In the genomic region with DNA sequence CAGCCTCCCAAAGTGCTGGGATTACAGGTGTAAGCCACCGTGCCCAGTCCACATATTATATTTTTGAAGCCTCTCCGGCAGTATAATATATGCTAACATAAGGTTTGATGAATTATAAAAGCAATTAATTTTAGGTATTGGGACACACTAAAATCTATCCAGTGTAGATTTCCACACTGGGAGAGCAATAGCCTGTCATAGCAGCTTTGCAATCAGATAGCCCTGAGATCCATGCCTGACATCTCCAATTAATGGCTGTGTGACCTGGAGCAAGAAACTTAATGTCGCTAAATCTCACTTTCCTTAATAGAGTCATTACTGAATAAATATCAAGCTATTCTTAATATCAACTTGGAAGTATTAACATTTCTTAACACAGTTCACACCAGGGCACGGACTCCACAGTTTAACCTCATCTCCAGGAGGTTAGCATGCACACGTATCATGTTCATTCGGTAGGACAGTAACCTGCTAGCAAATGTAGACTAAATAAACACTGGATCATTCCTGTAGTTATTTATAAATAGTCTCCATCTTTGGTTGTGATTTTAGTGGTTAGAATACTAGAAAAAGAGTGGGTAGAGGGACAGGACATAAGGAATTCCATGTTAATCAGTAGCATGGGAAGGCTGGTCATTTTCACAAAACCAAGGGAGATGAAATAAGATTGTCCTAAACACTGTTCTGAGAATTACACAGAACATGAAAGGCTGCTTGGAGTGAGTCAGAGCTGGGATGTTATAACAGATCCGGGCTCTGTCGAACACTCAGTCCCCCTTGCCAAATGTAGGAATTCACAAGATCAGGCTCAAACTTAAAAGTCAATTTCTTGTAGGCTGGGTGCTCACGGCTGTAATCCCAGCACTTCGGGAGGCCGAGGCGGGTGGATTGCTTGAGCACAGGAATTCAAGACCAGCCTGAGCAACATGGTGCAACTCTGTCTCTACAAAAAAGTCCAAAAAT, we compare ENCODE assay signal across 1 cellular context.
TF ChIP-seq lines count a peak whose summit lies in the region.

No MANE protein-coding gene starts in this region.

TF ChIP-seq in IMR-90, 13 proteins besides CTCF, POLR2A, EP300 and RAD21:
- 0 out of 2 replicates have a peak, but pooled peaks have one; percentile 30 for TF ChIP-seq CEBPB (IDR thresholded peaks at IDR 0.05; ENCODE audit: low read depth, low read length)
- TF ChIP-seq FOS (IDR thresholded peaks at IDR 0.05; ENCODE audit: low read depth, low read length), result peak; percentile 61
- TF ChIP-seq SMC3 (IDR thresholded peaks at IDR 0.05; ENCODE audit: low read depth, low read length), result peak; percentile 10; the same call in 1 of the 2 replicates
- no peak for TF ChIP-seq MAZ (IDR thresholded peaks at IDR 0.05; ENCODE audit: borderline replicate concordance, low read depth, low read length)
- no peak for TF ChIP-seq CHD1 (IDR thresholded peaks at IDR 0.05; ENCODE audit: low read depth, low read length)
- TF ChIP-seq NFE2L2 (IDR thresholded peaks at IDR 0.05; ENCODE audit: low read depth, low read length), result no peak
- TF ChIP-seq BHLHE40 (IDR thresholded peaks at IDR 0.05; ENCODE audit: low read depth, low read length), result peak; percentile 23; the same call in 1 of the 2 replicates
- TF ChIP-seq MAFK (IDR thresholded peaks at IDR 0.05; ENCODE audit: low read depth, low read length), result no peak
- TF ChIP-seq MXI1 (IDR thresholded peaks at IDR 0.05; ENCODE audit: borderline replicate concordance, low read depth, low read length), result no peak
- 0 out of 2 replicates have a peak, but pooled peaks have one; percentile 37 for TF ChIP-seq RFX5 (IDR thresholded peaks at IDR 0.05; ENCODE audit: low read depth, low read length)
